In genomic region chr18:79070486-79070885, GRCh38 we compare ENCODE assay signal across 8 cellular contexts. TPM values are rescaled to one million over a fixed set of nuclear protein-coding genes. Genes with fewer than 3 reads are reported as not detected.
DNase-seq lines count a peak whose midpoint lies in the region; ATAC-seq, FAIRE-seq and TF ChIP-seq lines count a peak whose summit lies in the region.

No MANE protein-coding gene starts in this region.

- peaks cover 38% of the 10 kb centered on the region for H3K36me3 Mint-ChIP-seq in activated naive CD4-positive, alpha-beta T cell treated with anti-CD3 and anti-CD28 coated beads, Interleukin-2, amount 10 ng/mL, durations not matched to agents 7 days and 5 days
- H3K36me3 Mint-ChIP-seq in activated CD8-positive, alpha-beta T cell treated with anti-CD3 and anti-CD28 coated beads, Interleukin-2, amount 10 ng/mL, durations not matched to agents 7 days and 5 days (ENCODE audit: low read depth): peaks cover 36% of the 10 kb centered on the region

- H3K9me3 ChIP-seq in keratinocyte (ENCODE audit: control insufficient read depth, low read depth, low read length) (peaks cover 2% of the 10 kb centered on the region), tibial artery (no peaks in the 10 kb centered on the region)

- no peak for FAIRE-seq in keratinocyte (lab: Jason Lieb, UNC)

- no peak for ATAC-seq in activated CD8-positive, alpha-beta T cell treated with anti-CD3 and anti-CD28 coated beads, Interleukin-2, amount 10 ng/mL, durations not matched to agents 7 days and 5 days
- ATAC-seq in HG03139 (IDR thresholded peaks at IDR 0.05; ENCODE audit: unreplicated experiment): no peak

- H3K4me1 Mint-ChIP-seq in activated naive CD4-positive, alpha-beta T cell treated with anti-CD3 and anti-CD28 coated beads, Interleukin-2, amount 10 ng/mL, durations not matched to agents 7 days and 5 days: peaks cover 37% of the 10 kb centered on the region
- peaks cover 38% of the 10 kb centered on the region for H3K4me1 Mint-ChIP-seq in activated CD8-positive, alpha-beta T cell treated with anti-CD3 and anti-CD28 coated beads, Interleukin-2, amount 10 ng/mL, durations not matched to agents 7 days and 5 days (ENCODE audit: low read depth)

- H3K27ac ChIP-seq in keratinocyte (ENCODE audit: control insufficient read depth, insufficient read depth, low read length) (peak overlapping the region; percentile 8), tibial artery (peak overlapping the region in 1 of 2 donors; percentile 98)

- H3K4me3 Mint-ChIP-seq in activated naive CD4-positive, alpha-beta T cell treated with anti-CD3 and anti-CD28 coated beads, Interleukin-2, amount 10 ng/mL, durations not matched to agents 7 days and 5 days: peak overlapping the region; percentile 85
- peak overlapping the region; percentile 85 for H3K4me3 Mint-ChIP-seq in activated CD8-positive, alpha-beta T cell treated with anti-CD3 and anti-CD28 coated beads, Interleukin-2, amount 10 ng/mL, durations not matched to agents 7 days and 5 days

- H3K79me2 ChIP-seq in keratinocyte (ENCODE audit: control insufficient read depth, insufficient read depth, low read length): peaks cover 25% of the 10 kb centered on the region

- CTCF ChIA-PET in activated naive CD4-positive, alpha-beta T cell treated with anti-CD3 and anti-CD28 coated beads, Interleukin-2, amount 10 ng/mL, durations not matched to agents 7 days and 5 days (lab: Charles Lee): interaction anchor here (0.8 kb wide), 1 partner anchor 116 kb away, joined by 3 read pairs; no protein-coding TSS in a partner anchor
- CTCF ChIA-PET in activated CD8-positive, alpha-beta T cell treated with anti-CD3 and anti-CD28 coated beads, Interleukin-2, amount 10 ng/mL, durations not matched to agents 7 days and 5 days (lab: Charles Lee): interaction anchor here (1.1 kb wide), 1 partner anchor 26 kb away, joined by 3 read pairs; no protein-coding TSS in a partner anchor

- dilution Hi-C loops in keratinocyte (cut with MboI; ENCODE audit: extremely low pct_ligation_motif_present, low sequenced_read_pairs): no loop called here

- H3K9me1 ChIP-seq in keratinocyte (ENCODE audit: control insufficient read depth, extremely low read depth, insufficient read depth, low read length): no peaks in the 10 kb centered on the region

- H3K27me3 ChIP-seq in keratinocyte (ENCODE audit: control insufficient read depth, extremely low read depth, insufficient read depth, low read length) (no peaks in the 10 kb centered on the region), tibial artery (no peaks in the 10 kb centered on the region)

- H3K4me2 ChIP-seq in keratinocyte (ENCODE audit: control insufficient read depth, extremely low read depth, insufficient read depth, low read depth, low read length): peak overlapping the region; percentile 55

- H3K4me3 ChIP-seq in keratinocyte (ENCODE audit: control insufficient read depth in 2 of 3, extremely low read depth in 1 of 3, insufficient read depth in 2 of 3, low read depth in 1 of 3, low read length in 3 of 3) (peak overlapping the region; percentile 77 to 90 (median 83)), tibial artery (peak overlapping the region; percentile 99 to 100)

- H3K9me3 Mint-ChIP-seq in activated naive CD4-positive, alpha-beta T cell treated with anti-CD3 and anti-CD28 coated beads, Interleukin-2, amount 10 ng/mL, durations not matched to agents 7 days and 5 days: peaks cover 27% of the 10 kb centered on the region
- H3K9me3 Mint-ChIP-seq in activated CD8-positive, alpha-beta T cell treated with anti-CD3 and anti-CD28 coated beads, Interleukin-2, amount 10 ng/mL, durations not matched to agents 7 days and 5 days (ENCODE audit: insufficient read depth): peaks cover 6% of the 10 kb centered on the region

- no peak for DNase-seq in activated naive CD4-positive, alpha-beta T cell treated with anti-CD3 and anti-CD28 coated beads, Interleukin-2, amount 10 ng/mL, durations not matched to agents 7 days and 5 days
- no peak for DNase-seq in activated naive CD4-positive, alpha-beta T cell treated with anti-CD3 and anti-CD28 coated beads, Interleukin-2, amount 50 U/mL, for 16 hours
- no peak for DNase-seq in activated CD8-positive, alpha-beta T cell treated with anti-CD3 and anti-CD28 coated beads, Interleukin-2, amount 10 ng/mL, durations not matched to agents 7 days and 5 days
- no peak for DNase-seq in keratinocyte (ENCODE audit: low read depth, low spot score)
- DNase-seq in tibial artery: no peak
- DNase-seq in NCI-H226: no peak
- DNase-seq in hypothalamus (lab: John Stamatoyannopoulos, UW): no peak

- H3K27me3 Mint-ChIP-seq in activated naive CD4-positive, alpha-beta T cell treated with anti-CD3 and anti-CD28 coated beads, Interleukin-2, amount 10 ng/mL, durations not matched to agents 7 days and 5 days: peaks cover 14% of the 10 kb centered on the region
- peaks cover 14% of the 10 kb centered on the region for H3K27me3 Mint-ChIP-seq in activated CD8-positive, alpha-beta T cell treated with anti-CD3 and anti-CD28 coated beads, Interleukin-2, amount 10 ng/mL, durations not matched to agents 7 days and 5 days (ENCODE audit: low read depth)

- H3K4me1 ChIP-seq in keratinocyte (ENCODE audit: control insufficient read depth, extremely low read depth, insufficient read depth, low read length) (peaks cover 4% of the 10 kb centered on the region), tibial artery (peaks cover 0 to 14% (median 11%) of the 10 kb centered on the region in 4 donors)

- TF ChIP-seq CTCF in keratinocyte (optimal IDR thresholded peaks at IDR 0.05 in 1 of 3, IDR thresholded peaks at IDR 0.05 in 1 of 3, conservative IDR thresholded peaks at IDR 0.05 in 1 of 3; ENCODE audit: extremely low read depth in 1 of 3, insufficient read depth in 2 of 3, low read length in 3 of 3): no peak
- no peak for TF ChIP-seq CTCF in tibial artery (IDR thresholded peaks at IDR 0.05)

- H2AFZ ChIP-seq in keratinocyte (ENCODE audit: control insufficient read depth, low read length): no peak overlapping the region

- intact Hi-C loops in tibial artery (cut with DNase I; ENCODE audit: low total_unique reads): loop anchor here (10.0 kb wide), 1 partner anchor 304 kb away; no protein-coding TSS in a partner anchor

- POLR2A ChIA-PET in activated CD8-positive, alpha-beta T cell treated with anti-CD3 and anti-CD28 coated beads, Interleukin-2, amount 10 ng/mL, durations not matched to agents 7 days and 5 days (lab: Charles Lee): interaction anchor here (0.6 kb wide), 1 partner anchor 1821 kb away, joined by 3 read pairs; no protein-coding TSS in a partner anchor

- H3K27ac Mint-ChIP-seq in activated naive CD4-positive, alpha-beta T cell treated with anti-CD3 and anti-CD28 coated beads, Interleukin-2, amount 10 ng/mL, durations not matched to agents 7 days and 5 days: peak overlapping the region; percentile 94
- peak overlapping the region; percentile 91 for H3K27ac Mint-ChIP-seq in activated CD8-positive, alpha-beta T cell treated with anti-CD3 and anti-CD28 coated beads, Interleukin-2, amount 10 ng/mL, durations not matched to agents 7 days and 5 days

- H3K9ac ChIP-seq in keratinocyte (ENCODE audit: control insufficient read depth, extremely low read depth, insufficient read depth, low read length): peak overlapping the region; percentile 88

- H3K36me3 ChIP-seq in keratinocyte (ENCODE audit: control insufficient read depth in 2 of 2, extremely low read depth in 1 of 2, insufficient read depth in 2 of 2, low read length in 2 of 2): no peaks in the 10 kb centered on the region
- H3K36me3 ChIP-seq in tibial artery: no peaks in the 10 kb centered on the region

- H4K20me1 ChIP-seq in keratinocyte (ENCODE audit: control insufficient read depth, extremely low read depth, insufficient read depth, low read length): no peaks in the 10 kb centered on the region

RNA-seq across cellular contexts. Expression of gene ATP9B, which starts 1.3 kb away (rescaled TPM):
- 10 to 100 TPM; 24.8 to 27.3 TPM for total RNA-seq in activated CD8-positive, alpha-beta T cell treated with anti-CD3 and anti-CD28 coated beads, Interleukin-2, amount 10 ng/mL, durations not matched to agents 7 days and 5 days
- polyA plus RNA-seq in keratinocyte: 12.7 to 16.7 TPM (median 16.1 TPM) in 3 replicates
- 9.5 TPM for polyA plus RNA-seq in keratinocyte (2011; ENCODE audit: low read depth)
- polyA plus RNA-seq in keratinocyte (2011; cell fraction: cytosol; rRNA removed): 5.4 and 6.0 TPM in 2 replicates
- 25.1 and 31.7 TPM in 2 replicates for polyA plus RNA-seq in keratinocyte (2011; cell fraction: nucleus; rRNA removed)
- 6.9 and 10.7 TPM in 2 replicates for polyA plus RNA-seq in keratinocyte (2012; ENCODE audit: low replicate concordance)
- polyA minus RNA-seq in keratinocyte: 39.5 to 66.4 TPM (median 49.3 TPM) in 3 replicates
- 39.7 TPM for polyA minus RNA-seq in keratinocyte (2011; cell fraction: cytosol; rRNA and poly(A)+ RNA removed)
- polyA minus RNA-seq in keratinocyte (2011; cell fraction: nucleus; rRNA and poly(A)+ RNA removed): 61.3 and 72.8 TPM in 2 replicates
